9 cellular contexts compared by ENCODE assay signal in genomic region chr17:8746501-8747236, GRCh38. TPM values are rescaled to one million over a fixed set of nuclear protein-coding genes. Genes with fewer than 3 reads are reported as not detected.
DNase-seq lines count a peak whose midpoint lies in the region; ATAC-seq and TF ChIP-seq lines count a peak whose summit lies in the region.
"Had no signal": no experiment of that assay in that cellular context is flagged by ENCODE, and none has a peak within 500 bp of the region (broad histone marks: within the 10 kb centered on the region; RNA-seq: fewer than 3 reads in every experiment).

No MANE protein-coding gene starts in this region.

- no peak for ATAC-seq in central memory CD8-positive, alpha-beta T cell (replicated peaks; ENCODE audit: extremely low read depth, poor library complexity, severe bottlenecking)
- ATAC-seq in naive thymus-derived CD4-positive, alpha-beta T cell: no peak
- no peak for ATAC-seq in HG02884 (IDR thresholded peaks at IDR 0.05; ENCODE audit: unreplicated experiment)

- DNase-seq in BE2C: no peak
- DNase-seq in HK-2 (ENCODE audit: unreplicated experiment): peak; percentile 8
- no peak for DNase-seq in central memory CD8-positive, alpha-beta T cell (ENCODE audit: low spot score in 2 of 2)
- DNase-seq in naive thymus-derived CD4-positive, alpha-beta T cell: no peak
- no peak for DNase-seq in D341Med (ENCODE audit: low spot score)
- no peak for DNase-seq in retina
- no peak for DNase-seq in globus pallidus (ENCODE audit: low spot score)

- H3K36me3 ChIP-seq in BE2C: no peaks in the 10 kb centered on the region
- no peaks in the 10 kb centered on the region for H3K36me3 ChIP-seq in naive thymus-derived CD4-positive, alpha-beta T cell (ENCODE audit: control insufficient read depth in 2 of 3, insufficient read depth in 3 of 3, low read length in 3 of 3)

- H3K4me1 Mint-ChIP-seq in central memory CD8-positive, alpha-beta T cell: peaks cover 12% of the 10 kb centered on the region
- H3K4me1 Mint-ChIP-seq in naive thymus-derived CD4-positive, alpha-beta T cell: peaks cover 0 to 30% (median 22%) of the 10 kb centered on the region in 7 donors

- H3K9me3 Mint-ChIP-seq in central memory CD8-positive, alpha-beta T cell: no peaks in the 10 kb centered on the region
- H3K9me3 Mint-ChIP-seq in naive thymus-derived CD4-positive, alpha-beta T cell: peaks cover 0 to 1% (median 0%) of the 10 kb centered on the region in 11 donors

- H3K4me1 ChIP-seq in BE2C: no peaks in the 10 kb centered on the region
- H3K4me1 ChIP-seq in naive thymus-derived CD4-positive, alpha-beta T cell (ENCODE audit: control insufficient read depth in 2 of 2, insufficient read depth in 2 of 2, low read length in 2 of 2): peaks cover 0 to 15% of the 10 kb centered on the region in 2 donors

- intact Hi-C loops in naive thymus-derived CD4-positive, alpha-beta T cell (cut with micrococcal nuclease): loop anchor here (1.0 to 10.0 kb wide), 9 partner anchors 116 to 522 kb away; partner anchors contain the start of genes RPL26 (in 2 of the 2) and MYH10 (in 1 of the 2)

- POLR2A ChIA-PET in naive thymus-derived CD4-positive, alpha-beta T cell (lab: Charles Lee): interaction anchor here (1.2 to 2.0 kb wide), 3 partner anchors 310 to 363 kb away, joined by 5 to 7 read pairs (median 7); no protein-coding TSS in a partner anchor

- peak overlapping the region; percentile 29 for H3K4me3 ChIP-seq in BE2C (ENCODE audit: low read depth, low read length)
- H3K4me3 ChIP-seq in naive thymus-derived CD4-positive, alpha-beta T cell (ENCODE audit: low read length): peak overlapping the region; percentile 80

- H3K36me3 Mint-ChIP-seq in central memory CD8-positive, alpha-beta T cell (ENCODE audit: insufficient read depth): peaks cover 11% of the 10 kb centered on the region
- no peaks in the 10 kb centered on the region for H3K36me3 Mint-ChIP-seq in naive thymus-derived CD4-positive, alpha-beta T cell

- no peaks in the 10 kb centered on the region for H3K27me3 Mint-ChIP-seq in central memory CD8-positive, alpha-beta T cell
- peaks cover 0 to 21% (median 0%) of the 10 kb centered on the region in 5 donors for H3K27me3 Mint-ChIP-seq in naive thymus-derived CD4-positive, alpha-beta T cell

- peak overlapping the region; percentile 89 for H3K27ac Mint-ChIP-seq in central memory CD8-positive, alpha-beta T cell (ENCODE audit: low read depth)
- peak overlapping the region; percentile 78 to 95 (median 87) for H3K27ac Mint-ChIP-seq in naive thymus-derived CD4-positive, alpha-beta T cell

- no peak for TF ChIP-seq CTCF in BE2C (IDR thresholded peaks at IDR 0.05; ENCODE audit: low read depth, low read length)

- H3K9me3 ChIP-seq in BE2C: no peaks in the 10 kb centered on the region
- H3K9me3 ChIP-seq in naive thymus-derived CD4-positive, alpha-beta T cell (ENCODE audit: control insufficient read depth in 2 of 3, low read length in 3 of 3): no peaks in the 10 kb centered on the region

- H3K4me3 Mint-ChIP-seq in central memory CD8-positive, alpha-beta T cell: peak overlapping the region; percentile 89
- peak overlapping the region; percentile 85 to 94 (median 91) for H3K4me3 Mint-ChIP-seq in naive thymus-derived CD4-positive, alpha-beta T cell

- H3K27me3 ChIP-seq in BE2C: no peaks in the 10 kb centered on the region; the same call in 1 of the 2 replicates
- no peaks in the 10 kb centered on the region for H3K27me3 ChIP-seq in naive thymus-derived CD4-positive, alpha-beta T cell (ENCODE audit: control insufficient read depth in 2 of 2, insufficient read depth in 2 of 2, low read length in 2 of 2)

- CTCF ChIA-PET in naive thymus-derived CD4-positive, alpha-beta T cell (lab: Charles Lee): interaction anchor here (0.5 to 2.6 kb wide), 14 partner anchors 9 to 686 kb away, joined by 3 to 19 read pairs (median 4); partner anchors contain the start of genes NDEL1 and RPL26

- H3K27ac ChIP-seq in naive thymus-derived CD4-positive, alpha-beta T cell (ENCODE audit: low read depth, low read length): peak overlapping the region; percentile 67

RNA-seq across cellular contexts. Expression of gene CCDC42, which starts 2.0 kb away (rescaled TPM):
- polyA plus RNA-seq in BE2C (2012; ENCODE audit: insufficient read depth, insufficient read length, low read depth): not detected
- 1 to 10 TPM in 1 of 5 experiments, not detected in 4; 1.6 TPM for total RNA-seq in naive thymus-derived CD4-positive, alpha-beta T cell
- polyA plus RNA-seq in naive thymus-derived CD4-positive, alpha-beta T cell: not detected
- total RNA-seq: left lobe of liver had no signal

RNA-seq across cellular contexts. Expression of gene SPDYE4, which starts 11.7 kb away (rescaled TPM):
- polyA plus RNA-seq in BE2C (2012; ENCODE audit: insufficient read depth, insufficient read length, low read depth): not detected
- total RNA-seq in naive thymus-derived CD4-positive, alpha-beta T cell: under 1 TPM in 1 of 5 experiments, not detected in 4; 0.34 TPM
- not detected for polyA plus RNA-seq in naive thymus-derived CD4-positive, alpha-beta T cell
- total RNA-seq: left lobe of liver had no signal

RNA-seq across cellular contexts. Expression of gene MFSD6L, which starts 52.5 kb away (rescaled TPM):
- polyA plus RNA-seq in BE2C (2012; ENCODE audit: insufficient read depth, insufficient read length, low read depth): not detected
- total RNA-seq in naive thymus-derived CD4-positive, alpha-beta T cell: 1 to 10 TPM in 1 of 5 experiments, under 1 TPM in 1, not detected in 3; 0.96 to 1.8 TPM
- polyA plus RNA-seq in naive thymus-derived CD4-positive, alpha-beta T cell: not detected
- total RNA-seq: left lobe of liver had no signal
